ENCODE assay signal across 1 cellular context in genomic region chr3:32401541-32402052, GRCh38.
TF ChIP-seq lines count a peak whose summit lies in the region.

No MANE protein-coding gene starts in this region.

TF ChIP-seq in HepG2, 621 proteins besides CTCF, POLR2A, EP300 and RAD21 (continued from another document):
- no peak for TF ChIP-seq EHMT2 (IDR thresholded peaks at IDR 0.05; ENCODE audit: borderline replicate concordance, low read depth, low read length)
- TF ChIP-seq NR1H2 (CRISPR knock-in tag; IDR thresholded peaks at IDR 0.05; ENCODE audit: borderline replicate concordance, low read depth): 0 out of 2 replicates have a peak, but pooled peaks have one; percentile 32
- TF ChIP-seq, protein P1, sequence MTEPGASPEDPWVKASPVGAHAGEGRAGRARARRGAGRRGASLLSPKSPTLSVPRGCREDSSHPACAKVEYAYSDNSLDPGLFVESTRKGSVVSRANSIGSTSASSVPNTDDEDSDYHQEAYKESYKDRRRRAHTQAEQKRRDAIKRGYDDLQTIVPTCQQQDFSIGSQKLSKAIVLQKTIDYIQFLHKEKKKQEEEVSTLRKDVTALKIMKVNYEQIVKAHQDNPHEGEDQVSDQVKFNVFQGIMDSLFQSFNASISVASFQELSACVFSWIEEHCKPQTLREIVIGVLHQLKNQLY (CRISPR knock-in tag; IDR thresholded peaks at IDR 0.05): peak; percentile 33; the same call in 1 of the 2 replicates
- TF ChIP-seq ZNF275 (CRISPR knock-in tag; IDR thresholded peaks at IDR 0.05; ENCODE audit: borderline replicate concordance): peak; percentile 69; the same call in 1 of the 2 replicates
- TF ChIP-seq BORCS8-MEF2B (CRISPR knock-in tag; IDR thresholded peaks at IDR 0.05): peak; percentile 31; the same call in 1 of the 2 replicates
- 0 out of 2 replicates have a peak, but pooled peaks have one; percentile 16 for TF ChIP-seq MNT (IDR thresholded peaks at IDR 0.05)
- no peak; the same call in 1 of the 2 replicates for TF ChIP-seq CBX5 (CRISPR knock-in tag; IDR thresholded peaks at IDR 0.05; ENCODE audit: borderline replicate concordance)
- TF ChIP-seq, protein P2, sequence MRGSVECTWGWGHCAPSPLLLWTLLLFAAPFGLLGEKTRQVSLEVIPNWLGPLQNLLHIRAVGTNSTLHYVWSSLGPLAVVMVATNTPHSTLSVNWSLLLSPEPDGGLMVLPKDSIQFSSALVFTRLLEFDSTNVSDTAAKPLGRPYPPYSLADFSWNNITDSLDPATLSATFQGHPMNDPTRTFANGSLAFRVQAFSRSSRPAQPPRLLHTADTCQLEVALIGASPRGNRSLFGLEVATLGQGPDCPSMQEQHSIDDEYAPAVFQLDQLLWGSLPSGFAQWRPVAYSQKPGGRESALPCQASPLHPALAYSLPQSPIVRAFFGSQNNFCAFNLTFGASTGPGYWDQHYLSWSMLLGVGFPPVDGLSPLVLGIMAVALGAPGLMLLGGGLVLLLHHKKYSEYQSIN (CRISPR knock-in tag; IDR thresholded peaks at IDR 0.05; ENCODE audit: borderline replicate concordance): no peak
- no peak for TF ChIP-seq ATF7 (IDR thresholded peaks at IDR 0.05)
- no peak for TF ChIP-seq ATF7 (CRISPR knock-in tag; IDR thresholded peaks at IDR 0.05)
- TF ChIP-seq, protein P3, sequence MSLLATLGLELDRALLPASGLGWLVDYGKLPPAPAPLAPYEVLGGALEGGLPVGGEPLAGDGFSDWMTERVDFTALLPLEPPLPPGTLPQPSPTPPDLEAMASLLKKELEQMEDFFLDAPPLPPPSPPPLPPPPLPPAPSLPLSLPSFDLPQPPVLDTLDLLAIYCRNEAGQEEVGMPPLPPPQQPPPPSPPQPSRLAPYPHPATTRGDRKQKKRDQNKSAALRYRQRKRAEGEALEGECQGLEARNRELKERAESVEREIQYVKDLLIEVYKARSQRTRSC (CRISPR knock-in tag; IDR thresholded peaks at IDR 0.05; ENCODE audit: low read depth): no peak
- TF ChIP-seq, protein P4, sequence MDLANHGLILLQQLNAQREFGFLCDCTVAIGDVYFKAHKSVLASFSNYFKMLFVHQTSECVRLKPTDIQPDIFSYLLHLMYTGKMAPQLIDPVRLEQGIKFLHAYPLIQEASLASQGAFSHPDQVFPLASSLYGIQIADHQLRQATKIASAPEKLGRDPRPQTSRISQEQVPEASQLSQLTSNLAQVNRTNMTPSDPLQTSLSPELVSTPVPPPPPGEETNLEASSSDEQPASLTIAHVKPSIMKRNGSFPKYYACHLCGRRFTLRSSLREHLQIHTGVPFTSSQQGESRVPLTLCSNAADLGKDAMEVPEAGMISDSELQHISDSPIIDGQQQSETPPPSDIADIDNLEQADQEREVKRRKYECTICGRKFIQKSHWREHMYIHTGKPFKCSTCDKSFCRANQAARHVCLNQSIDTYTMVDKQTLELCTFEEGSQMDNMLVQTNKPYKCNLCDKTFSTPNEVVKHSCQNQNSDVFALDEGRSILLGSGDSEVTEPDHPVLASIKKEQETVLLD (CRISPR knock-in tag; IDR thresholded peaks at IDR 0.05; ENCODE audit: low read depth): no peak
- peak; percentile 90 for TF ChIP-seq SALL1 (CRISPR knock-in tag; IDR thresholded peaks at IDR 0.05)
- peak in 1 of 2 experiments; percentile 42; a peak in 2 of 4 replicates for TF ChIP-seq KLF16 (CRISPR knock-in tag; IDR thresholded peaks at IDR 0.05)
- TF ChIP-seq, protein P5, sequence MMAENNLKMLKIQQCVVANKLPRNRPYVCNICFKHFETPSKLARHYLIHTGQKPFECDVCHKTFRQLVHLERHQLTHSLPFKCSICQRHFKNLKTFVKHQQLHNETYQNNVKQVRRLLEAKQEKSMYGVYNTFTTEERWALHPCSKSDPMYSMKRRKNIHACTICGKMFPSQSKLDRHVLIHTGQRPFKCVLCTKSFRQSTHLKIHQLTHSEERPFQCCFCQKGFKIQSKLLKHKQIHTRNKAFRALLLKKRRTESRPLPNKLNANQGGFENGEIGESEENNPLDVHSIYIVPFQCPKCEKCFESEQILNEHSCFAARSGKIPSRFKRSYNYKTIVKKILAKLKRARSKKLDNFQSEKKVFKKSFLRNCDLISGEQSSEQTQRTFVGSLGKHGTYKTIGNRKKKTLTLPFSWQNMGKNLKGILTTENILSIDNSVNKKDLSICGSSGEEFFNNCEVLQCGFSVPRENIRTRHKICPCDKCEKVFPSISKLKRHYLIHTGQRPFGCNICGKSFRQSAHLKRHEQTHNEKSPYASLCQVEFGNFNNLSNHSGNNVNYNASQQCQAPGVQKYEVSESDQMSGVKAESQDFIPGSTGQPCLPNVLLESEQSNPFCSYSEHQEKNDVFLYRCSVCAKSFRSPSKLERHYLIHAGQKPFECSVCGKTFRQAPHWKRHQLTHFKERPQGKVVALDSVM (CRISPR knock-in tag; IDR thresholded peaks at IDR 0.05): peak; percentile 40; the same call in 1 of the 2 replicates
- TF ChIP-seq, protein P6, sequence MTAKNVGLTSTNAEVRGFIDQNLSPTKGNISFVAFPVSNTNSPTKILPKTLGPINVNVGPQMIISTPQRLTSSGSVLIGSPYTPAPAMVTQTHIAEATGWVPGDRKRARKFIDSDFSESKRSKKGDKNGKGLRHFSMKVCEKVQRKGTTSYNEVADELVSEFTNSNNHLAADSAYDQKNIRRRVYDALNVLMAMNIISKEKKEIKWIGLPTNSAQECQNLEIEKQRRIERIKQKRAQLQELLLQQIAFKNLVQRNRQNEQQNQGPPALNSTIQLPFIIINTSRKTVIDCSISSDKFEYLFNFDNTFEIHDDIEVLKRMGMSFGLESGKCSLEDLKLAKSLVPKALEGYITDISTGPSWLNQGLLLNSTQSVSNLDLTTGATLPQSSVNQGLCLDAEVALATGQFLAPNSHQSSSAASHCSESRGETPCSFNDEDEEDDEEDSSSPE (CRISPR knock-in tag; IDR thresholded peaks at IDR 0.05): peak; percentile 58
- peak; percentile 95 for TF ChIP-seq KMT2A (CRISPR knock-in tag; IDR thresholded peaks at IDR 0.05)
- no peak; the same call in 1 of the 2 replicates for TF ChIP-seq ZNF263 (CRISPR knock-in tag; IDR thresholded peaks at IDR 0.05)
- peak; percentile 97 for TF ChIP-seq ZNF501 (CRISPR knock-in tag; IDR thresholded peaks at IDR 0.05)
- TF ChIP-seq SMYD3 (CRISPR knock-in tag; IDR thresholded peaks at IDR 0.05): no peak
- TF ChIP-seq ZNF781 (CRISPR knock-in tag; IDR thresholded peaks at IDR 0.05; ENCODE audit: borderline replicate concordance, not compliant biosample characterization): no peak
- TF ChIP-seq, protein P7, sequence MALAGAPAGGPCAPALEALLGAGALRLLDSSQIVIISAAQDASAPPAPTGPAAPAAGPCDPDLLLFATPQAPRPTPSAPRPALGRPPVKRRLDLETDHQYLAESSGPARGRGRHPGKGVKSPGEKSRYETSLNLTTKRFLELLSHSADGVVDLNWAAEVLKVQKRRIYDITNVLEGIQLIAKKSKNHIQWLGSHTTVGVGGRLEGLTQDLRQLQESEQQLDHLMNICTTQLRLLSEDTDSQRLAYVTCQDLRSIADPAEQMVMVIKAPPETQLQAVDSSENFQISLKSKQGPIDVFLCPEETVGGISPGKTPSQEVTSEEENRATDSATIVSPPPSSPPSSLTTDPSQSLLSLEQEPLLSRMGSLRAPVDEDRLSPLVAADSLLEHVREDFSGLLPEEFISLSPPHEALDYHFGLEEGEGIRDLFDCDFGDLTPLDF (CRISPR knock-in tag; IDR thresholded peaks at IDR 0.05): 0 out of 2 replicates have a peak, but pooled peaks have one; percentile 73
- peak; percentile 44; the same call in 1 of the 2 replicates for TF ChIP-seq ZNF616 (CRISPR knock-in tag; IDR thresholded peaks at IDR 0.05; ENCODE audit: low read depth)
- TF ChIP-seq NBN (conservative IDR thresholded peaks at IDR 0.05): no peak
- no peak for TF ChIP-seq NONO (IDR thresholded peaks at IDR 0.05)
- TF ChIP-seq NONO (CRISPR knock-in tag; conservative IDR thresholded peaks at IDR 0.05): peak; percentile 65; the same call in 1 of the 2 replicates
- peak; percentile 36; the same call in 1 of the 3 replicates for TF ChIP-seq MXI1 (IDR thresholded peaks at IDR 0.05; ENCODE audit: borderline replicate concordance, low read depth, low read length)
- TF ChIP-seq NFATC3 (CRISPR knock-in tag; IDR thresholded peaks at IDR 0.05): peak; percentile 81; the same call in 1 of the 2 replicates
- TF ChIP-seq ZSCAN9 (CRISPR knock-in tag; IDR thresholded peaks at IDR 0.05; ENCODE audit: borderline replicate concordance): peak; percentile 49; the same call in 1 of the 2 replicates
- TF ChIP-seq POLR2G (IDR thresholded peaks at IDR 0.05; ENCODE audit: low read depth, low read length): peak; percentile 89
- TF ChIP-seq SNAPC5 (CRISPR knock-in tag; IDR thresholded peaks at IDR 0.05; ENCODE audit: borderline replicate concordance): no peak
- no peak for TF ChIP-seq AHR (CRISPR knock-in tag; IDR thresholded peaks at IDR 0.05)
- TF ChIP-seq, protein P8, sequence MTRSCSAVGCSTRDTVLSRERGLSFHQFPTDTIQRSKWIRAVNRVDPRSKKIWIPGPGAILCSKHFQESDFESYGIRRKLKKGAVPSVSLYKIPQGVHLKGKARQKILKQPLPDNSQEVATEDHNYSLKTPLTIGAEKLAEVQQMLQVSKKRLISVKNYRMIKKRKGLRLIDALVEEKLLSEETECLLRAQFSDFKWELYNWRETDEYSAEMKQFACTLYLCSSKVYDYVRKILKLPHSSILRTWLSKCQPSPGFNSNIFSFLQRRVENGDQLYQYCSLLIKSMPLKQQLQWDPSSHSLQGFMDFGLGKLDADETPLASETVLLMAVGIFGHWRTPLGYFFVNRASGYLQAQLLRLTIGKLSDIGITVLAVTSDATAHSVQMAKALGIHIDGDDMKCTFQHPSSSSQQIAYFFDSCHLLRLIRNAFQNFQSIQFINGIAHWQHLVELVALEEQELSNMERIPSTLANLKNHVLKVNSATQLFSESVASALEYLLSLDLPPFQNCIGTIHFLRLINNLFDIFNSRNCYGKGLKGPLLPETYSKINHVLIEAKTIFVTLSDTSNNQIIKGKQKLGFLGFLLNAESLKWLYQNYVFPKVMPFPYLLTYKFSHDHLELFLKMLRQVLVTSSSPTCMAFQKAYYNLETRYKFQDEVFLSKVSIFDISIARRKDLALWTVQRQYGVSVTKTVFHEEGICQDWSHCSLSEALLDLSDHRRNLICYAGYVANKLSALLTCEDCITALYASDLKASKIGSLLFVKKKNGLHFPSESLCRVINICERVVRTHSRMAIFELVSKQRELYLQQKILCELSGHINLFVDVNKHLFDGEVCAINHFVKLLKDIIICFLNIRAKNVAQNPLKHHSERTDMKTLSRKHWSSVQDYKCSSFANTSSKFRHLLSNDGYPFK (CRISPR knock-in tag; IDR thresholded peaks at IDR 0.05; ENCODE audit: borderline replicate concordance): peak; percentile 84
- TF ChIP-seq GMEB2 (CRISPR knock-in tag; IDR thresholded peaks at IDR 0.05; ENCODE audit: low read depth): no peak
- no peak for TF ChIP-seq ARID2 (CRISPR knock-in tag; IDR thresholded peaks at IDR 0.05; ENCODE audit: borderline replicate concordance)
- TF ChIP-seq RFX5 (IDR thresholded peaks at IDR 0.05; ENCODE audit: low read depth, low read length): no peak
- no peak for TF ChIP-seq ZNF138 (CRISPR knock-in tag; IDR thresholded peaks at IDR 0.05; ENCODE audit: low read depth)
- TF ChIP-seq ZNF18 (CRISPR knock-in tag; IDR thresholded peaks at IDR 0.05; ENCODE audit: insufficient replicate concordance): peak; percentile 82
- 0 out of 2 replicates have a peak, but pooled peaks have one; percentile 54 for TF ChIP-seq PAWR (CRISPR knock-in tag; IDR thresholded peaks at IDR 0.05; ENCODE audit: borderline replicate concordance)
- 0 out of 2 replicates have a peak, but pooled peaks have one; percentile 59 for TF ChIP-seq ELF4 (CRISPR knock-in tag; IDR thresholded peaks at IDR 0.05; ENCODE audit: borderline replicate concordance)
